In the genomic region with DNA sequence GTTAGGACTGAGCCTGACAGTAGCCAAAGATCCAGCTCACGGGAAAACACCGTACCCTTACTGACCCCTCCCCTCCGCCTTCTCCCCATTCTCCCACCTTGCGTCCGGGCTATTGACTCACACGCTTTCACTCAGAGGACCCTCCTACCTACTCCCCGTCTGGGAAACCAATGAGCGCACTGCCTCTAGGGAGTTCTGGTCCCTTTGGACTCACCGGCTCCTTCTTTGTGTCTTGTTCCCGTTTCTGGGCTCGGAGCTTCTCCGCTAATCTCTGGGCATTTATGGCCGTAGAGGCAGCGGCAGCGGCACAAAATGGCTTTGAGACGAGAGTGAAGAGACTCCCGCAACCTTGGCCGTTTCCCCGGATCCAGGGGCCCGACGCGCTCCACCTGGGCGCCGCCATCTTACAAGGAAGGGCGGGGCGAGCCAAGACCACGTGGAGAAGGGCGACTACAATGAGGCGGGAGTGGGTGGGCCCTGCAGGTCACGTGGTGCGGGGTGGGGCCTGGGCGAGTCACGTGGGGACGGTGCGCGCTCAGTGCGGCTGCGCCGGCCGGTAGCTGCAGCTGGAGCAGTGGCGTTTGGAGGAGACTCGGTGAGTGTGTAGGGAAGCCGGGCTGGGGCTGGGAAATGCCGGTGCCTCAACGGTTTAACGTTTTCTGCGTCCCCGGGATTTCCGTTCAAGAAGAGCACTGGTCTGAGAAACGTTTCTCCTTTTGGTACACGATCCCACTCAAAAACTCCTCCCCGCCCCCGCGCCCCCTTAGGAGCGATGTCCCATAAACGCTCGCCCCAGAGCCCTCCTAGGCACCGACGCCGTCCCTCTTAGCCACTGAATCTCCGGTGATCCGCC, we compare ENCODE assay signal across 8 cellular contexts. TPM values are rescaled to one million over a fixed set of nuclear protein-coding genes. Genes with fewer than 3 reads are reported as not detected.
A peak's percentile ranks its signal among the peaks of the same experiment; 100 is the strongest.
DNase-seq lines count a peak whose midpoint lies in the region; ATAC-seq and TF ChIP-seq lines count a peak whose summit lies in the region.

A gene (plus strand): TSS at position 547 of the 853 bp plus-strand sequence. CDS start 23,220 bp downstream, outside the sequence.
A gene with protein sequence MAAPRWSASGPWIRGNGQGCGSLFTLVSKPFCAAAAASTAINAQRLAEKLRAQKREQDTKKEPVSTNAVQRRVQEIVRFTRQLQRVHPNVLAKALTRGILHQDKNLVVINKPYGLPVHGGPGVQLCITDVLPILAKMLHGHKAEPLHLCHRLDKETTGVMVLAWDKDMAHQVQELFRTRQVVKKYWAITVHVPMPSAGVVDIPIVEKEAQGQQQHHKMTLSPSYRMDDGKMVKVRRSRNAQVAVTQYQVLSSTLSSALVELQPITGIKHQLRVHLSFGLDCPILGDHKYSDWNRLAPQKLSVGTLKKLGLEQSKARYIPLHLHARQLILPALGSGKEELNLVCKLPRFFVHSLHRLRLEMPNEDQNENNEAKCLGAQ (minus strand): TSS at position 415 of the 853 bp plus-strand sequence. CDS start 12 bp downstream, at position 403.

- peak; percentile 91 for ATAC-seq in HG03457 (IDR thresholded peaks at IDR 0.05; ENCODE audit: unreplicated experiment)
- peak; percentile 94 for ATAC-seq in activated CD4-positive, alpha-beta T cell treated with anti-CD3 and anti-CD28 coated beads for 36 hours

- H3K27ac Mint-ChIP-seq in activated CD4-positive, alpha-beta T cell treated with anti-CD3 and anti-CD28 coated beads for 36 hours, result peak within 1 kb of the TSS; percentile 93
- peak within 1 kb of the TSS; percentile 88 for H3K27ac Mint-ChIP-seq in chondrocyte (ENCODE audit: unreplicated experiment)

- H3K4me3 Mint-ChIP-seq in activated CD4-positive, alpha-beta T cell treated with anti-CD3 and anti-CD28 coated beads for 36 hours, result peak within 1 kb of the TSS; percentile 98
- peak within 1 kb of the TSS; percentile 97 for H3K4me3 Mint-ChIP-seq in chondrocyte (ENCODE audit: unreplicated experiment)

- H3K27me3 Mint-ChIP-seq in activated CD4-positive, alpha-beta T cell treated with anti-CD3 and anti-CD28 coated beads for 36 hours, result no peaks in the 10 kb centered on the region
- no peaks in the 10 kb centered on the region for H3K27me3 Mint-ChIP-seq in chondrocyte (ENCODE audit: low read depth)

- peaks cover 27% of the 10 kb centered on the region for H3K36me3 Mint-ChIP-seq in activated CD4-positive, alpha-beta T cell treated with anti-CD3 and anti-CD28 coated beads for 36 hours (ENCODE audit: low read depth)
- H3K36me3 Mint-ChIP-seq in chondrocyte (ENCODE audit: low read depth), result peaks cover 10% of the 10 kb centered on the region

- TF ChIP-seq CTCF in BJ (IDR thresholded peaks at IDR 0.05; ENCODE audit: insufficient read depth, low read depth, low read length) (no peak), chondrocyte (IDR thresholded peaks at IDR 0.05) (no peak)

- peaks cover 39% of the 10 kb centered on the region for H3K4me1 Mint-ChIP-seq in activated CD4-positive, alpha-beta T cell treated with anti-CD3 and anti-CD28 coated beads for 36 hours
- H3K4me1 Mint-ChIP-seq in chondrocyte (ENCODE audit: low read depth), result peaks cover 35% of the 10 kb centered on the region

- CTCF ChIA-PET in BJ (lab: Yijun Ruan, JAX), result interaction anchor here (0.6 kb wide), 1 partner anchor 174 kb away, joined by 3 read pairs; no protein-coding TSS in a partner anchor
- CTCF ChIA-PET in activated CD4-positive, alpha-beta T cell treated with anti-CD3 and anti-CD28 coated beads for 36 hours (lab: Charles Lee), result interaction anchor here (0.8 to 1.5 kb wide), 2 partner anchors 11 to 22 kb away, joined by 3 read pairs; no protein-coding TSS in a partner anchor

- no peaks in the 10 kb centered on the region for H3K27me3 ChIP-seq in BJ (ENCODE audit: control insufficient read depth, insufficient read depth, low read length)

- DNase-seq in BJ (ENCODE audit: low read depth) (peak; percentile 82), GM19240 (ENCODE audit: insufficient read length, low spot score) (peak; percentile 95), NCI-H524 (lab: John Stamatoyannopoulos, UW) (peak; percentile 88 to 95), chondrocyte (ENCODE audit: low spot score) (peak; percentile 99), kidney glomerular epithelial cell (lab: John Stamatoyannopoulos, UW) (peak; percentile 94)
- peak; percentile 99 for DNase-seq in activated CD4-positive, alpha-beta T cell treated with anti-CD3 and anti-CD28 coated beads for 36 hours
- peak; percentile 97 to 98 for DNase-seq in stimulated activated CD4-positive, alpha-beta T cell treated with anti-CD3 and anti-CD28 coated beads, Interleukin-1b, Interleukin-23, amount 100 ng/mL, for 1 hour (ENCODE audit: low read depth in 2 of 2)

- H3K9me3 Mint-ChIP-seq in activated CD4-positive, alpha-beta T cell treated with anti-CD3 and anti-CD28 coated beads for 36 hours (ENCODE audit: low read depth), result no peaks in the 10 kb centered on the region
- no peaks in the 10 kb centered on the region for H3K9me3 Mint-ChIP-seq in chondrocyte (ENCODE audit: low read depth)

- peak within 1 kb of the TSS; percentile 68 for H3K4me3 ChIP-seq in BJ (ENCODE audit: low read depth, low read length)

- POLR2A ChIA-PET in BJ (lab: Charles Lee), result no interaction called here
- POLR2A ChIA-PET in activated CD4-positive, alpha-beta T cell treated with anti-CD3 and anti-CD28 coated beads for 36 hours (lab: Charles Lee), result interaction anchor here (0.6 to 1.0 kb wide), 3 partner anchors 11 to 323 kb away, joined by 3 to 4 read pairs (median 3); a partner anchor contains a TSS

- intact Hi-C loops in activated CD4-positive, alpha-beta T cell treated with anti-CD3 and anti-CD28 coated beads for 36 hours (cut with DNase I, micrococcal nuclease), result loop anchor here (1.0 to 10.0 kb wide), 13 partner anchors 57 to 1587 kb away; a partner anchor contains a TSS

- peaks cover 2% of the 10 kb centered on the region for H3K36me3 ChIP-seq in BJ (ENCODE audit: control insufficient read depth, insufficient read depth, low read length)

RNA-seq across cellular contexts. Expression of the first gene that starts in this region (rescaled TPM):
- polyA plus RNA-seq in BJ (2011; rRNA removed), result 14.2 and 24.5 TPM in 2 replicates
- polyA minus RNA-seq in BJ (2011; rRNA and poly(A)+ RNA removed), result 5.2 and 5.5 TPM in 2 replicates
- 1 to 10 TPM; 8.9 to 9.0 TPM for total RNA-seq in activated CD4-positive, alpha-beta T cell treated with anti-CD3 and anti-CD28 coated beads for 36 hours
- 23.2 to 25.9 TPM (median 24.3 TPM) in 3 replicates for total RNA-seq in chondrocyte

RNA-seq across cellular contexts. Expression of the second gene that starts in this region (rescaled TPM):
- 18.9 and 31.8 TPM in 2 replicates for polyA plus RNA-seq in BJ (2011; rRNA removed)
- 24.2 and 46.9 TPM in 2 replicates for polyA minus RNA-seq in BJ (2011; rRNA and poly(A)+ RNA removed)
- 10 to 100 TPM; 31.0 to 33.9 TPM for total RNA-seq in activated CD4-positive, alpha-beta T cell treated with anti-CD3 and anti-CD28 coated beads for 36 hours
- total RNA-seq in chondrocyte, result 16.1 to 18.8 TPM (median 16.2 TPM) in 3 replicates

Comparison
In these comparisons a context has a peak if more than half of its experiments do, and no peak if none do; other contexts are left out.
1. Peak in every context shown above with its lines: DNase-seq, ATAC-seq and H3K4me3 ChIP-seq.